Comparison of ENCODE assay signal across 16 cellular contexts in the genomic region with DNA sequence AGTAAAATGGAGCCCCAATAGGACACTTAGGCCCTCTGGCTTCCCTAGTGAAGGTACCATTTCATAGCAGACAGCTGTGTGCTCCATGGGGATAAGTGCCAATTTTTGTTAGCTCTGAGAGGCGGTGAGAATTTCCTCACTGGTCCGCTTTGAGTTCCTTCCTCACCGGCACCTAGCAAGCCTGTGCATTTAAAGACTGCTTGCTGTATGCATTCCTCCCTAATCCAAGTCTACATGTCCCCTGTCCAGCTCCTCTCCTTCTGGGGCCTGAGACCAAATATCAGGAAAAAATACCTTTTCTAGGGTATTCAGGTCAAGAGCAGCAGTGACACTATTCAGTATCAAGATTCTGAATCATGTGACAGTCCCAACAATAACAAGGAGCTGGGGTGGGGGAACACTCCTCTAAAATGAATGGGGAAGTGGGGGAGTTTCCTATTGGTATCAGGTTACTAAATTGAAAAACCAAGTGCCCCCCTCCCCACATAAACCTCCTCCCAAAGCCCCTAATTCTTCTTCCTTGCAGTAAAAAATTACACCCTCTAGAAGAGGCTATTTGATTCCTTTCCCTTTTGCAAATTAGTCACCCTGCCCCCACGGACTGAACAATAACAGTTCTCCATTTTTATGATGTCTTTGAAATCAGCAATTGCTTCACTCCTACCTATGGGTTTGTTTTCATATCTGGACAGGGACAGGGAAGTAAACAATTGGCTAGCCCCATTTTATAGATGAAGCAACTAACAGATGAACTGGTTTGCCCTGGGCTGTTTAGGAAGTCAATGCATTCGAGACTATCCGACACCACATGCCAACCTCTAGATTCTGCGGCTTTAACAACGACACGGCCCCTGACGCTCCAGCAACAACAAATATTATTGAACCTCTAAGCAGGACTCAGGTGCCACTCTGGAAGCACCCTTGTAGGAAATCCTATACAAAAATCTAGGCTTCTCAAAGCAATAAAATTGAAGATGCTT. TPM values are rescaled to one million over a fixed set of nuclear protein-coding genes. Genes with fewer than 3 reads are reported as not detected.
DNase-seq lines count a peak whose midpoint lies in the region; ATAC-seq and TF ChIP-seq lines count a peak whose summit lies in the region.
"Had no signal": no experiment of that assay in that cellular context is flagged by ENCODE, and none has a peak within 500 bp of the region (broad histone marks: within the 10 kb centered on the region; RNA-seq: fewer than 3 reads in every experiment).

No MANE protein-coding gene starts in this region.

- CTCF ChIA-PET in CD4-positive, alpha-beta T cell (lab: Charles Lee) = interaction anchor here (0.7 to 5.1 kb wide), 8 partner anchors 8 to 1226 kb away, joined by 3 to 27 read pairs (median 6); a partner anchor contains a TSS
- CTCF ChIA-PET in naive thymus-derived CD4-positive, alpha-beta T cell (lab: Charles Lee) = interaction anchor here (0.9 to 2.6 kb wide), 9 partner anchors 9 to 24 kb away, joined by 3 to 14 read pairs (median 5); no protein-coding TSS in a partner anchor

- POLR2A ChIA-PET in CD4-positive, alpha-beta T cell (lab: Charles Lee) = interaction anchor here (0.7 to 83.0 kb wide), 5 partner anchors 0 to 1265 kb away, joined by 3 to 4389 read pairs (median 6); a partner anchor contains a TSS
- POLR2A ChIA-PET in activated naive CD8-positive, alpha-beta T cell treated with anti-CD3 and anti-CD28 coated beads, Interleukin-2, amount 10 ng/mL, durations not matched to agents 7 days and 5 days (lab: Charles Lee) = interaction anchor here (0.6 to 23.5 kb wide), 10 partner anchors 9 to 1640 kb away, joined by 3 to 796 read pairs (median 5); a partner anchor contains a TSS
- POLR2A ChIA-PET in naive thymus-derived CD4-positive, alpha-beta T cell (lab: Charles Lee) = interaction anchor here (0.6 to 69.0 kb wide), 8 partner anchors 11 to 1053 kb away, joined by 3 to 2458 read pairs (median 21); a partner anchor contains a TSS

- peak overlapping the region; percentile 97 for H3K27ac ChIP-seq in CD4-positive, alpha-beta T cell (ENCODE audit: low read depth, low read length)
- peak overlapping the region; percentile 98 for H3K27ac ChIP-seq in naive thymus-derived CD4-positive, alpha-beta T cell (ENCODE audit: low read depth, low read length)
- H3K27ac ChIP-seq: coronary artery had no signal

- peak; percentile 45 for ATAC-seq in CD4-positive, alpha-beta T cell (ENCODE audit: poor library complexity)
- peak; percentile 16 for ATAC-seq in activated naive CD8-positive, alpha-beta T cell treated with anti-CD3 and anti-CD28 coated beads, Interleukin-2, amount 10 ng/mL, durations not matched to agents 7 days and 5 days (ENCODE audit: low read depth)
- peak; percentile 55 for ATAC-seq in naive thymus-derived CD4-positive, alpha-beta T cell
- no peak for ATAC-seq in GM19467 (IDR thresholded peaks at IDR 0.05; ENCODE audit: unreplicated experiment)
- no peak for ATAC-seq in HG03159 (IDR thresholded peaks at IDR 0.05; ENCODE audit: unreplicated experiment)
- ATAC-seq in HG02970 (IDR thresholded peaks at IDR 0.05; ENCODE audit: low FRiP score, unreplicated experiment) = no peak
- ATAC-seq: K562; stimulated activated naive B cell treated with anti-CD40 and anti-IgM and Interleukin-4, amounts not matched to agents 10 μg/mL and 1 μg/mL and 100 μg/mL, for 72 hours had no signal

- H3K9me3 ChIP-seq in CD4-positive, alpha-beta T cell (ENCODE audit: control insufficient read depth, low read length) = no peaks in the 10 kb centered on the region
- H3K9me3 ChIP-seq in naive thymus-derived CD4-positive, alpha-beta T cell (ENCODE audit: control insufficient read depth in 2 of 3, low read length in 3 of 3) = no peaks in the 10 kb centered on the region

- no peaks in the 10 kb centered on the region for H3K9me3 Mint-ChIP-seq in CD4-positive, alpha-beta T cell
- H3K9me3 Mint-ChIP-seq in activated naive CD8-positive, alpha-beta T cell treated with anti-CD3 and anti-CD28 coated beads, Interleukin-2, amount 10 ng/mL, durations not matched to agents 7 days and 5 days = no peaks in the 10 kb centered on the region
- peaks cover 0 to 23% (median 0%) of the 10 kb centered on the region in 11 donors for H3K9me3 Mint-ChIP-seq in naive thymus-derived CD4-positive, alpha-beta T cell
- no peaks in the 10 kb centered on the region; the same call in 1 of the 2 replicates for H3K9me3 Mint-ChIP-seq in HFFc6

- peak overlapping the region; percentile 61 for H3K4me3 ChIP-seq in naive thymus-derived CD4-positive, alpha-beta T cell (ENCODE audit: low read length)
- H3K4me3 ChIP-seq: coronary artery, K562 had no signal

- H3K27me3 ChIP-seq in CD4-positive, alpha-beta T cell (ENCODE audit: control insufficient read depth, insufficient read depth, low read length) = no peaks in the 10 kb centered on the region
- no peaks in the 10 kb centered on the region for H3K27me3 ChIP-seq in naive thymus-derived CD4-positive, alpha-beta T cell (ENCODE audit: control insufficient read depth in 2 of 2, insufficient read depth in 2 of 2, low read length in 2 of 2)

- intact Hi-C loops in CD4-positive, alpha-beta T cell (cut with DNase I, micrococcal nuclease) = loop anchor here in 1 of 2 experiments (1.0 kb wide), 2 partner anchors 8 to 10 kb away; no protein-coding TSS in a partner anchor
- intact Hi-C loops in naive thymus-derived CD4-positive, alpha-beta T cell (cut with micrococcal nuclease) = loop anchor here (1.0 kb wide), 2 partner anchors 8 to 23 kb away; no protein-coding TSS in a partner anchor

- peaks cover 0 to 22% (median 7%) of the 10 kb centered on the region in 3 experiments for H3K36me3 ChIP-seq in naive thymus-derived CD4-positive, alpha-beta T cell (ENCODE audit: control insufficient read depth in 2 of 3, insufficient read depth in 3 of 3, low read length in 3 of 3)

- peak in 2 of 10 experiments; percentile 54 to 67 for DNase-seq in CD4-positive, alpha-beta T cell
- DNase-seq in NCI-H1694 treated with DMSO at 0.1 percent for 48 hours (lab: John Stamatoyannopoulos, UW) (peak; percentile 37), HFFc6 (no peak)
- DNase-seq in activated naive CD8-positive, alpha-beta T cell treated with anti-CD3 and anti-CD28 coated beads, Interleukin-2, amount 10 ng/mL, durations not matched to agents 7 days and 5 days = peak; percentile 34
- peak in 7 of 9 donors; percentile 55 to 78 (median 70) for DNase-seq in naive thymus-derived CD4-positive, alpha-beta T cell
- DNase-seq: activated CD4-positive, CD25-positive, alpha-beta regulatory T cell; NCI-H2029 treated with DMSO at 0.1 percent for 48 hours; NK-92 treated with Interleukin-12 subunit alpha and Interleukin-12 subunit beta, amount 100 ng/mL, for 24 hours; stimulated activated CD4-positive, alpha-beta T cell treated with anti-CD3 and anti-CD28 coated beads, Interleukin-2, amount 100 ng/mL, for 48 hours; stimulated activated naive B cell treated with anti-CD40 and anti-IgM and Interleukin-4, amounts not matched to agents 10 μg/mL and 1 μg/mL and 100 μg/mL, for 72 hours had no signal

- peaks cover 92% of the 10 kb centered on the region for H3K36me3 Mint-ChIP-seq in CD4-positive, alpha-beta T cell (ENCODE audit: low read depth)
- H3K36me3 Mint-ChIP-seq in activated naive CD8-positive, alpha-beta T cell treated with anti-CD3 and anti-CD28 coated beads, Interleukin-2, amount 10 ng/mL, durations not matched to agents 7 days and 5 days = peaks cover 26% of the 10 kb centered on the region
- H3K36me3 Mint-ChIP-seq in naive thymus-derived CD4-positive, alpha-beta T cell = peaks cover 12 to 51% (median 43%) of the 10 kb centered on the region in 5 donors
- no peaks in the 10 kb centered on the region for H3K36me3 Mint-ChIP-seq in HFFc6 (ENCODE audit: low read depth)

- H3K4me1 Mint-ChIP-seq in CD4-positive, alpha-beta T cell (ENCODE audit: low read depth) = peaks cover 88% of the 10 kb centered on the region
- H3K4me1 Mint-ChIP-seq in activated naive CD8-positive, alpha-beta T cell treated with anti-CD3 and anti-CD28 coated beads, Interleukin-2, amount 10 ng/mL, durations not matched to agents 7 days and 5 days = peaks cover 78% of the 10 kb centered on the region
- H3K4me1 Mint-ChIP-seq in naive thymus-derived CD4-positive, alpha-beta T cell = peaks cover 51 to 90% (median 86%) of the 10 kb centered on the region in 7 donors
- no peaks in the 10 kb centered on the region for H3K4me1 Mint-ChIP-seq in HFFc6 (ENCODE audit: low read depth)

- no peak for TF ChIP-seq CTCF in CD4-positive, alpha-beta T cell (IDR thresholded peaks at IDR 0.05)
- no peak for TF ChIP-seq CTCF in HFFc6 (IDR thresholded peaks at IDR 0.05)

- H3K4me1 ChIP-seq in naive thymus-derived CD4-positive, alpha-beta T cell (ENCODE audit: control insufficient read depth in 2 of 2, insufficient read depth in 2 of 2, low read length in 2 of 2) = peaks cover 71 to 81% of the 10 kb centered on the region in 2 donors

- H3K27me3 Mint-ChIP-seq in CD4-positive, alpha-beta T cell = no peaks in the 10 kb centered on the region
- no peaks in the 10 kb centered on the region for H3K27me3 Mint-ChIP-seq in activated naive CD8-positive, alpha-beta T cell treated with anti-CD3 and anti-CD28 coated beads, Interleukin-2, amount 10 ng/mL, durations not matched to agents 7 days and 5 days
- H3K27me3 Mint-ChIP-seq in naive thymus-derived CD4-positive, alpha-beta T cell = peaks cover 0 to 4% (median 0%) of the 10 kb centered on the region in 5 donors
- H3K27me3 Mint-ChIP-seq in HFFc6 (ENCODE audit: insufficient read depth) = peaks cover 16% of the 10 kb centered on the region

- peak overlapping the region; percentile 95 for H3K27ac Mint-ChIP-seq in CD4-positive, alpha-beta T cell
- peak overlapping the region; percentile 95 for H3K27ac Mint-ChIP-seq in activated naive CD8-positive, alpha-beta T cell treated with anti-CD3 and anti-CD28 coated beads, Interleukin-2, amount 10 ng/mL, durations not matched to agents 7 days and 5 days
- peak overlapping the region; percentile 91 to 100 (median 99) for H3K27ac Mint-ChIP-seq in naive thymus-derived CD4-positive, alpha-beta T cell
- no peak overlapping the region for H3K27ac Mint-ChIP-seq in HFFc6
- H3K27ac Mint-ChIP-seq: stimulated activated naive B cell treated with anti-CD40 and anti-IgM and Interleukin-4, amounts not matched to agents 10 μg/mL and 1 μg/mL and 100 μg/mL, for 72 hours had no signal

- peak overlapping the region; percentile 94 for H3K4me3 Mint-ChIP-seq in CD4-positive, alpha-beta T cell
- H3K4me3 Mint-ChIP-seq in activated naive CD8-positive, alpha-beta T cell treated with anti-CD3 and anti-CD28 coated beads, Interleukin-2, amount 10 ng/mL, durations not matched to agents 7 days and 5 days = peak overlapping the region; percentile 85
- peak overlapping the region; percentile 81 to 95 (median 90) for H3K4me3 Mint-ChIP-seq in naive thymus-derived CD4-positive, alpha-beta T cell
- H3K4me3 Mint-ChIP-seq in HFFc6 = no peak overlapping the region
- H3K4me3 Mint-ChIP-seq: stimulated activated naive B cell treated with anti-CD40 and anti-IgM and Interleukin-4, amounts not matched to agents 10 μg/mL and 1 μg/mL and 100 μg/mL, for 72 hours had no signal

RNA-seq across cellular contexts. Expression of a gene that starts 28.9 kb away (rescaled TPM):
- 100 to 1,000 TPM; 244 to 254 TPM for total RNA-seq in CD4-positive, alpha-beta T cell
- 100 to 1,000 TPM in 1 of 2 experiments, 10 to 100 TPM in 1; 99.5 to 104 TPM for total RNA-seq in activated naive CD8-positive, alpha-beta T cell treated with anti-CD3 and anti-CD28 coated beads, Interleukin-2, amount 10 ng/mL, durations not matched to agents 7 days and 5 days
- 100 to 1,000 TPM in 4 of 5 experiments, 10 to 100 TPM in 1; 96.3 to 269 (median 223) TPM for total RNA-seq in naive thymus-derived CD4-positive, alpha-beta T cell
- polyA plus RNA-seq in naive thymus-derived CD4-positive, alpha-beta T cell = 10 to 100 TPM; 10.9 to 11.6 TPM
- under 1 TPM in 4 of 6 experiments, not detected in 2; 0.06 to 0.14 (median 0.10) TPM for total RNA-seq in HFFc6 (2021; fragmentation: NEBNext Ultra II Directional; extraction: Animal tissue kit (Norgen Biotek cat#: 25700))
- total RNA-seq: fibroblast of villous mesenchyme had no signal
- polyA plus RNA-seq: K562 had no signal

Comparison
In these comparisons a context has a peak if more than half of its experiments do, and no peak if none do; other contexts are left out.
1. ATAC-seq: peak in CD4-positive, alpha-beta T cell (single experiment), activated naive CD8-positive, alpha-beta T cell treated with anti-CD3 and anti-CD28 coated beads, Interleukin-2, amount 10 ng/mL, durations not matched to agents 7 days and 5 days (single experiment) and naive thymus-derived CD4-positive, alpha-beta T cell (single experiment); none in GM19467 (single experiment), HG03159 (single experiment) and HG02970 (single experiment).
2. RNA of a gene that starts 28.9 kb away (total RNA-seq): 244 to 254 TPM in CD4-positive, alpha-beta T cell, 96.3 to 269 TPM in naive thymus-derived CD4-positive, alpha-beta T cell and 99.5 to 104 TPM in activated naive CD8-positive, alpha-beta T cell treated with anti-CD3 and anti-CD28 coated beads, Interleukin-2, amount 10 ng/mL, durations not matched to agents 7 days and 5 days; 0.06 to 0.14 TPM in HFFc6; every median in the first group is over 10 times any median in the second.